ENCODE assay signal across 25 cellular contexts in genomic region chr22:26724414-26724813, GRCh38.
"Had no signal": no experiment of that assay in that cellular context is flagged by ENCODE, and none has a peak within 500 bp of the region (broad histone marks: within the 10 kb centered on the region; RNA-seq: fewer than 3 reads in every experiment).

No MANE protein-coding gene starts in this region.

- H3K27me3 ChIP-seq: foreskin keratinocyte, pancreas, testis, tibial nerve, upper lobe of right lung, vagina had no signal

- H3K4me1 Mint-ChIP-seq: endodermal cell; stimulated activated naive CD8-positive, alpha-beta T cell treated with anti-CD3 and anti-CD28 coated beads, Interleukin-15, amount 100 ng/mL, for 72 hours had no signal

- H3K27me3 Mint-ChIP-seq: memory B cell; natural killer cell treated with Interleukin-12 subunit alpha and Interleukin-12 subunit beta and Interleukin-15 and Interleukin-18, amount 100 ng/mL, for 72 hours; progenitor cell of endocrine pancreas; stimulated activated naive B cell treated with anti-CD40 and anti-IgM and Interleukin-4, amounts not matched to agents 10 μg/mL and 1 μg/mL and 100 μg/mL, for 72 hours; stimulated activated naive CD8-positive, alpha-beta T cell treated with anti-CD3 and anti-CD28 coated beads, Interleukin-15, amount 100 ng/mL, for 72 hours had no signal

- ATAC-seq: foreskin keratinocyte; left cardiac atrium; lower lobe of right lung; pancreas; right cardiac atrium; stimulated activated naive B cell treated with anti-CD40 and anti-IgM and Interleukin-4, amounts not matched to agents 10 μg/mL and 1 μg/mL and 100 μg/mL, for 72 hours; stimulated activated naive CD8-positive, alpha-beta T cell treated with anti-CD3 and anti-CD28 coated beads, Interleukin-15, amount 100 ng/mL, for 72 hours; upper lobe of right lung had no signal

- H3K27ac ChIP-seq: foreskin keratinocyte, left ventricle myocardium inferior, lower lobe of right lung, pancreas, testis, tibial nerve, upper lobe of right lung, vagina had no signal

- H3K27ac Mint-ChIP-seq: endodermal cell; progenitor cell of endocrine pancreas; stimulated activated naive B cell treated with anti-CD40 and anti-IgM and Interleukin-4, amounts not matched to agents 10 μg/mL and 1 μg/mL and 100 μg/mL, for 72 hours; stimulated activated naive CD8-positive, alpha-beta T cell treated with anti-CD3 and anti-CD28 coated beads, Interleukin-15, amount 100 ng/mL, for 72 hours had no signal

- FAIRE-seq: endothelial cell of umbilical vein, keratinocyte, pancreas, small intestine had no signal

- H3K9me3 Mint-ChIP-seq: immature natural killer cell; natural killer cell treated with Interleukin-12 subunit alpha and Interleukin-12 subunit beta and Interleukin-15 and Interleukin-18, amount 100 ng/mL, for 72 hours; stimulated activated naive B cell treated with anti-CD40 and anti-IgM and Interleukin-4, amounts not matched to agents 10 μg/mL and 1 μg/mL and 100 μg/mL, for 72 hours; stimulated activated naive CD8-positive, alpha-beta T cell treated with anti-CD3 and anti-CD28 coated beads, Interleukin-15, amount 100 ng/mL, for 72 hours had no signal

- H3K36me3 ChIP-seq: pancreas, upper lobe of right lung had no signal

- H3K4me3 Mint-ChIP-seq: endodermal cell; immature natural killer cell; memory B cell; natural killer cell treated with Interleukin-12 subunit alpha and Interleukin-12 subunit beta and Interleukin-15 and Interleukin-18, amount 100 ng/mL, for 72 hours; stimulated activated naive B cell treated with anti-CD40 and anti-IgM and Interleukin-4, amounts not matched to agents 10 μg/mL and 1 μg/mL and 100 μg/mL, for 72 hours; stimulated activated naive CD8-positive, alpha-beta T cell treated with anti-CD3 and anti-CD28 coated beads, Interleukin-15, amount 100 ng/mL, for 72 hours had no signal

- DNase-seq: dermis blood vessel endothelial cell; endodermal cell; erythroblast; foreskin keratinocyte; immature natural killer cell; left cardiac atrium; left ventricle myocardium inferior; lower lobe of right lung; midbrain; occipital lobe; pancreas; right cardiac atrium; small intestine; stimulated activated CD4-positive, alpha-beta T cell treated with anti-CD3 and anti-CD28 coated beads, Interleukin-12 subunit alpha, Interleukin-12 subunit beta, amount 100 ng/mL, for 4 hours; stimulated activated naive B cell treated with anti-CD40 and anti-IgM and Interleukin-4, amounts not matched to agents 10 μg/mL and 1 μg/mL and 100 μg/mL, for 72 hours; stimulated activated naive CD8-positive, alpha-beta T cell treated with anti-CD3 and anti-CD28 coated beads, Interleukin-15, amount 100 ng/mL, for 72 hours; testis; upper lobe of right lung had no signal

- H3K9me3 ChIP-seq: left ventricle myocardium inferior, lower lobe of right lung, pancreas, testis, tibial nerve, upper lobe of right lung, vagina had no signal

- H3K4me3 ChIP-seq: left ventricle myocardium inferior, lower lobe of right lung, pancreas, testis, tibial nerve, upper lobe of right lung, vagina had no signal

- H3K4me1 ChIP-seq: foreskin keratinocyte, left ventricle myocardium inferior, lower lobe of right lung, pancreas, testis, tibial nerve, upper lobe of right lung, vagina had no signal
